Comparison of ENCODE assay signal across 19 cellular contexts in the genomic region with DNA sequence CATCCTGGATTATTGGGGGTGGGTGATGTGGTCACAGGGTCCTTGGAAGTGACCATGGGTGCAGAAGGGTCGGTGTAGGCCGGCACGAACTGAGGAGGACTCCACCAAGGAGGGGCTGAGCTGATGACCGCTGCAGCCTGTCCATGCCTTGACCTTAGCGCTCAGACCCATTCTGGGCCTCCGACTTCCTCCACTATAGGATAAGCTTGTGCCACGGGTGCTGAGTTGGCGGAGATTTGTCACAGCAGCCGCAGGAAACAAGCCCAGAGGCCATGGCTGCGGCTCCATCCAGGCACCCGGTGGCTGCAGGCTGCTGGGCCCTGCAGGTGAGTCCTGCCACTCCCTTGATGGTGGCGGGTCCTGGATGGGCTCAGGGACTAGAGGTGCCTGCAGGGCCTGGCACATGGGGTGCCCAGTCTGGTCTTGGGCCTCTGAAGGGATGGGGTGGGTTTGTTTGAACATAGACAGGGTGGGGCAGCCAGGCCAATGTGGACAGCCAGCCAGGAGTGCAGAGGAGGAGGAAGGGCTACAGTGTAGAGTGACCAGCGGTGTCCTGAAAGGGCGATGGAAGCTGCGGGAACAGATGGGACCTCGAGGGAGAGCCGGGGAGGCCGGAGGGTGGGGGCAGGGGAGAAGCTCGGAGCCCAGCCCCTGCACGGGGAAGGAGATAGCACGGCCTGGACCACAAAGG.
DNase-seq lines count a peak whose midpoint lies in the region; TF ChIP-seq lines count a peak whose summit lies in the region.
"Had no signal": no experiment of that assay in that cellular context is flagged by ENCODE, and none has a peak within 500 bp of the region (broad histone marks: within the 10 kb centered on the region; RNA-seq: fewer than 3 reads in every experiment).

No MANE protein-coding gene starts in this region.

- peaks cover 10% of the 10 kb centered on the region for H3K9me3 Mint-ChIP-seq in glutamatergic neuron (ENCODE audit: unreplicated experiment)
- H3K9me3 Mint-ChIP-seq: CD8-positive, alpha-beta memory T cell had no signal

- DNase-seq in cardiac septum (ENCODE audit: low spot score) = peak; percentile 51
- DNase-seq in right atrium auricular region (ENCODE audit: low spot score) = no peak
- no peak for DNase-seq in glutamatergic neuron
- peak; percentile 93 to 96 for DNase-seq in trophoblast cell
- no peak for DNase-seq in uterus
- DNase-seq in NCI-H2107 treated with DMSO at 0.1 percent for 48 hours (lab: John Stamatoyannopoulos, UW; ENCODE audit: unreplicated experiment) = no peak
- DNase-seq in DMS 273 (lab: John Stamatoyannopoulos, UW; ENCODE audit: unreplicated experiment) = no peak
- DNase-seq in NCI-H2081 treated with DMSO at 0.1 percent for 48 hours (lab: John Stamatoyannopoulos, UW) = no peak
- DNase-seq: CD8-positive, alpha-beta memory T cell; DMS79; KG1; NCI-H1105 treated with DMSO at 0.1 percent for 48 hours; NCI-H1694 treated with DMSO at 0.1 percent for 48 hours; NCI-H2107; NCI-H345; NCI-H526; PC-3; RPMI8226 had no signal

- H3K4me3 ChIP-seq in right atrium auricular region (no peak overlapping the region), trophoblast cell (ENCODE audit: low read depth, low read length) (no peak overlapping the region), uterus (no peak overlapping the region)
- H3K4me3 ChIP-seq: A549 had no signal

- H3K4me1 ChIP-seq in right atrium auricular region = no peaks in the 10 kb centered on the region
- H3K4me1 ChIP-seq in trophoblast cell (ENCODE audit: control insufficient read depth in 1 of 2, insufficient read depth in 2 of 2, low read length in 2 of 2) = peaks cover 13 to 20% of the 10 kb centered on the region in 2 experiments
- H3K4me1 ChIP-seq in uterus = no peaks in the 10 kb centered on the region
- H3K4me1 ChIP-seq: A549 had no signal

- WGBS in trophoblast cell (ENCODE audit: extremely low coverage, insufficient coverage, insufficient read length) = no CpG with 5 or more reads among the region's 21 CpGs

- H3K4me1 Mint-ChIP-seq in glutamatergic neuron (ENCODE audit: low read depth, unreplicated experiment) = peaks cover 32% of the 10 kb centered on the region
- H3K4me1 Mint-ChIP-seq: CD8-positive, alpha-beta memory T cell had no signal

- H4K8ac ChIP-seq in trophoblast cell (ENCODE audit: low read depth, low read length) = no peak overlapping the region

- no peak overlapping the region for H2BK120ac ChIP-seq in trophoblast cell (ENCODE audit: insufficient read depth, low read length, poor library complexity)

- no peaks in the 10 kb centered on the region for H3K36me3 ChIP-seq in right atrium auricular region
- no peaks in the 10 kb centered on the region for H3K36me3 ChIP-seq in trophoblast cell (ENCODE audit: control insufficient read depth in 1 of 2, insufficient read depth in 2 of 2, low read length in 2 of 2)
- no peaks in the 10 kb centered on the region for H3K36me3 ChIP-seq in uterus

- H3K4me2 ChIP-seq in trophoblast cell (ENCODE audit: low read length) = no peak overlapping the region
- H3K4me2 ChIP-seq: A549 had no signal

- no peak overlapping the region for H2BK5ac ChIP-seq in trophoblast cell (ENCODE audit: low read depth, low read length, poor library complexity)

- intact Hi-C loops in cardiac septum (cut with DNase I) (no loop called here), uterus (cut with DNase I; ENCODE audit: low total_unique reads) (no loop called here)

- TF ChIP-seq CTCF in right atrium auricular region (IDR thresholded peaks at IDR 0.05) (no peak), glutamatergic neuron (IDR thresholded peaks at IDR 0.05; ENCODE audit: partially characterized antibody, unreplicated experiment) (no peak), uterus (IDR thresholded peaks at IDR 0.05) (no peak)

- no peak overlapping the region for H3K9ac ChIP-seq in trophoblast cell (ENCODE audit: low read length)

- no peak overlapping the region for H3K23ac ChIP-seq in trophoblast cell (ENCODE audit: low read length)

- H3K9me3 ChIP-seq in right atrium auricular region (no peaks in the 10 kb centered on the region), trophoblast cell (ENCODE audit: insufficient read depth, low read depth, low read length) (peaks cover 3% of the 10 kb centered on the region), uterus (no peaks in the 10 kb centered on the region)
- H3K9me3 ChIP-seq: A549 had no signal

- H3K27ac Mint-ChIP-seq in glutamatergic neuron (ENCODE audit: unreplicated experiment) = peak overlapping the region; percentile 68
- H3K27ac Mint-ChIP-seq: CD8-positive, alpha-beta memory T cell had no signal

- peaks cover 2% of the 10 kb centered on the region for H3K79me1 ChIP-seq in trophoblast cell (ENCODE audit: low read length)

- H2AK5ac ChIP-seq in trophoblast cell (ENCODE audit: low read length) = no peak overlapping the region

- no peak for TF ChIP-seq POLR2A in uterus (IDR thresholded peaks at IDR 0.05)

- peaks cover 6% of the 10 kb centered on the region for H3K27me3 Mint-ChIP-seq in glutamatergic neuron (ENCODE audit: unreplicated experiment)

- H3K18ac ChIP-seq in trophoblast cell (ENCODE audit: low read length) = no peak overlapping the region

- no peak overlapping the region for H3K27ac ChIP-seq in right atrium auricular region
- no peak overlapping the region for H3K27ac ChIP-seq in trophoblast cell (ENCODE audit: low read depth, low read length)
- peak overlapping the region; percentile 35 to 44 for H3K27ac ChIP-seq in uterus
- H3K27ac ChIP-seq: A549 had no signal

- H3K79me2 ChIP-seq in trophoblast cell (ENCODE audit: control insufficient read depth, insufficient read depth, low read length, poor library complexity) = no peaks in the 10 kb centered on the region

- H4K12ac ChIP-seq in trophoblast cell (ENCODE audit: low read depth, low read length) = no peak overlapping the region

- peak overlapping the region; percentile 42 for H4K91ac ChIP-seq in trophoblast cell (ENCODE audit: low read depth, low read length)

- no peak overlapping the region for H3K4me3 Mint-ChIP-seq in glutamatergic neuron (ENCODE audit: unreplicated experiment)
- H3K4me3 Mint-ChIP-seq: CD8-positive, alpha-beta memory T cell had no signal

- H3K27me3 ChIP-seq in right atrium auricular region (no peaks in the 10 kb centered on the region), trophoblast cell (ENCODE audit: insufficient read depth, low read length) (no peaks in the 10 kb centered on the region), uterus (no peaks in the 10 kb centered on the region)

- H2BK12ac ChIP-seq in trophoblast cell (ENCODE audit: low read length) = no peak overlapping the region

- H3K4ac ChIP-seq in trophoblast cell (ENCODE audit: low read depth, low read length) = no peak overlapping the region

- H2AFZ ChIP-seq in trophoblast cell (ENCODE audit: insufficient read depth, low read length, poor library complexity) = no peak overlapping the region

- no peaks in the 10 kb centered on the region for H3K36me3 Mint-ChIP-seq in glutamatergic neuron (ENCODE audit: unreplicated experiment)
- H3K36me3 Mint-ChIP-seq: CD8-positive, alpha-beta memory T cell had no signal

- H3K14ac ChIP-seq in trophoblast cell (ENCODE audit: low read length) = no peak overlapping the region

Comparison
In these comparisons a context has a peak if more than half of its experiments do, and no peak if none do; other contexts are left out.
1. DNase-seq: peak in cardiac septum (single experiment) and trophoblast cell (2 of 2); none in right atrium auricular region (single experiment), glutamatergic neuron (single experiment), uterus (0 of 2), NCI-H2107 treated with DMSO at 0.1 percent for 48 hours (single experiment), DMS 273 (single experiment) and NCI-H2081 treated with DMSO at 0.1 percent for 48 hours (single experiment).
2. H3K27ac ChIP-seq: peak in uterus (2 of 2); none in right atrium auricular region (0 of 2) and trophoblast cell (single experiment).